Comparison of ENCODE assay signal across 10 cellular contexts in genomic region chr6:140078552-140079126, GRCh38.
A peak's percentile ranks its signal among the peaks of the same experiment; 100 is the strongest.
DNase-seq lines count a peak whose midpoint lies in the region; ATAC-seq and TF ChIP-seq lines count a peak whose summit lies in the region.
"Had no signal": no experiment of that assay in that cellular context is flagged by ENCODE, and none has a peak within 500 bp of the region (broad histone marks: within the 10 kb centered on the region; RNA-seq: fewer than 3 reads in every experiment).

No MANE protein-coding gene starts in this region.

- peak; percentile 93 for DNase-seq in GM04504 (ENCODE audit: low read depth)
- DNase-seq in astrocyte of the spinal cord (ENCODE audit: low read depth, low spot score): peak; percentile 95
- peak; percentile 87 for DNase-seq in iris pigment epithelial cell (ENCODE audit: low read depth)
- DNase-seq in smooth muscle cell of the brain vasculature (ENCODE audit: low read depth, low spot score): peak; percentile 85
- no peak for DNase-seq in mesenteric fat pad (ENCODE audit: low spot score)
- no peak for DNase-seq in NCI-H446 treated with DMSO at 0.1 percent for 48 hours (lab: John Stamatoyannopoulos, UW)
- no peak for DNase-seq in DMS 273 (lab: John Stamatoyannopoulos, UW; ENCODE audit: unreplicated experiment)
- DNase-seq: DMS79 treated with DMSO at 0.1 percent for 48 hours, NCI-H187 had no signal

- no peak overlapping the region for H3K4me3 ChIP-seq in astrocyte of the spinal cord (ENCODE audit: low read depth, low read length)

- in situ Hi-C loops in astrocyte of the spinal cord (cut with HindIII; ENCODE audit: low sequenced_read_pairs): no loop called here

- ATAC-seq in GM19023 (IDR thresholded peaks at IDR 0.05; ENCODE audit: unreplicated experiment): no peak

- no peak for TF ChIP-seq CTCF in astrocyte of the spinal cord (IDR thresholded peaks at IDR 0.05; ENCODE audit: low read depth, low read length)

Comparison
In these comparisons a context has a peak if more than half of its experiments do, and no peak if none do; other contexts are left out.
1. DNase-seq: peak in GM04504 (single experiment), astrocyte of the spinal cord (single experiment), iris pigment epithelial cell (single experiment) and smooth muscle cell of the brain vasculature (single experiment); none in mesenteric fat pad (single experiment), NCI-H446 treated with DMSO at 0.1 percent for 48 hours (single experiment) and DMS 273 (single experiment).